20 cellular contexts compared by ENCODE assay signal in the genomic region with DNA sequence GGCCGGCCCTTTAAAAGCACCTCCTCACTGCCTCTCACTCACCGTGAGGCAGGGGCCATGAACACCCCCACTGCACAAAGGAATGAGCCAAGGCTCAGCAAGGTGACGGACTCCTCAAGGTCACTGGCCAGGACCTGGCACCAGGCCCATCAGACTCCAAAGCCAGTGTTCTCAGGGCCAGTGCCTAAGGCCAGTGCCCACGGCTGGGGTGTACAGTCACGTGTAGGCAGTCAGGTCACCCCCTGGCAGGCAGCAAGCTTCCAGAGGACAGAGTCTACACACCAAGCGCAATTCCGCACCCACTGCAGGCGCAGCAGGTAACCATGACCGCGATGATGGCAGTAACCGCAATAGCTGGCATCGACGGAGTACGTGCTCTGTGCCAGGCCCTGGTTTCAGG. TPM values are rescaled to one million over a fixed set of nuclear protein-coding genes. Genes with fewer than 3 reads are reported as not detected.
"Had no signal": no experiment of that assay in that cellular context is flagged by ENCODE, and none has a peak within 500 bp of the region (broad histone marks: within the 10 kb centered on the region; RNA-seq: fewer than 3 reads in every experiment).

No MANE protein-coding gene starts in this region.

- H3K27me3 ChIP-seq: breast epithelium had no signal

- H3K27ac ChIP-seq: breast epithelium, neutrophil, suprapubic skin had no signal

- DNase-seq: activated CD4-positive, alpha-beta T cell treated with anti-CD3 and anti-CD28 coated beads, Interleukin-2, amount 10 ng/mL, durations not matched to agents 24 days and 14 days; activated CD4-positive, CD25-positive, alpha-beta regulatory T cell; activated CD8-positive, alpha-beta memory T cell treated with anti-CD3 and anti-CD28 coated beads, Interleukin-2, amount 50 U/mL, for 48 hours; activated gamma-delta T cell; activated T-cell treated with anti-CD3 and anti-CD28 coated beads, Interleukin-2, amount 50 U/mL, for 72 hours; effector memory CD8-positive, alpha-beta T cell; foreskin melanocyte; immature natural killer cell; left colon; mucosa of descending colon; naive thymus-derived CD8-positive, alpha-beta T cell; small intestine; stimulated activated CD4-positive, alpha-beta T cell treated with anti-CD3 and anti-CD28 coated beads, Interleukin-4, amount 100 ng/mL, for 4 hours; stimulated activated CD8-positive, alpha-beta memory T cell treated with anti-CD3 and anti-CD28 coated beads, Interleukin-4, amount 100 ng/mL, for 48 hours; stimulated activated naive CD4-positive, alpha-beta T cell treated with Interleukin-2 at 50 U/mL for 16 hours; SW 1271 had no signal

- H3K9me3 ChIP-seq: breast epithelium, mucosa of descending colon, neutrophil, suprapubic skin had no signal

- H3K36me3 ChIP-seq: breast epithelium, neutrophil, suprapubic skin had no signal

- H3K4me3 ChIP-seq: breast epithelium, mucosa of descending colon, suprapubic skin had no signal

- H3K4me1 ChIP-seq: breast epithelium had no signal

- ATAC-seq: activated T-cell treated with anti-CD3 and anti-CD28 coated beads, Interleukin-2, amount 50 U/mL, for 72 hours; effector memory CD8-positive, alpha-beta T cell; left colon; mucosa of descending colon; naive thymus-derived CD8-positive, alpha-beta T cell had no signal

- FAIRE-seq: small intestine, TTC549 had no signal

RNA-seq across cellular contexts. Expression of a gene that starts 27.2 kb away (rescaled TPM):
- polyA plus RNA-seq: immature natural killer cell; naive thymus-derived CD8-positive, alpha-beta T cell had no signal
